26 cellular contexts compared by ENCODE assay signal in the genomic region with DNA sequence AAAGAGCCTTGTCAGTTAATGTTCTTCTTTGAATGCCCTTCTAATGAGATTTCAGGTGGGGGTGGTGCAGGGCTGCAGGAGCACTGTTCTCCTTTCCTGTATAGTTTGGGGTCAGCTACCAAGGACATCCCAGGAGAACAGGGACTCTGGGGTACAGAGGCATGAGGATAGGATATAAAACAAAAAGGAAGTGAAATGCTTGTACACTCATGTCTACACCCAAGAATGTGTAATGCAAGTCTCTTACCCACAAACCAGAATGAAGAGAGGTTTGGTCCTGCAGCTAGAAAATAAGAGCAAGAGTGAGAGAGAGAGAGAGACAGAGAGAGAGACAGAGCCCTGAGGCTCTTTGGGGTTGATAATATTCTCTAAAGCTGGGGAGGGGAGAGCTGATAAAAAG.
DNase-seq lines count a peak whose midpoint lies in the region; ATAC-seq and TF ChIP-seq lines count a peak whose summit lies in the region.
"Had no signal": no experiment of that assay in that cellular context is flagged by ENCODE, and none has a peak within 500 bp of the region (broad histone marks: within the 10 kb centered on the region; RNA-seq: fewer than 3 reads in every experiment).

No MANE protein-coding gene starts in this region.

- peak; percentile 6 for DNase-seq in SKM-1 treated with dmso at 0.1 percent for 144 hours (lab: John Stamatoyannopoulos, UW; ENCODE audit: unreplicated experiment)
- DNase-seq in SKM-1 (lab: John Stamatoyannopoulos, UW; ENCODE audit: unreplicated experiment) = no peak
- peak; percentile 54 for DNase-seq in Jurkat, Clone E6-1 (ENCODE audit: low read depth, low spot score)
- DNase-seq in OCI-M1 (lab: John Stamatoyannopoulos, UW) = peak; percentile 60
- no peak for DNase-seq in thyroid gland
- no peak for DNase-seq in trophoblast cell
- DNase-seq: activated CD4-positive, CD25-positive, alpha-beta regulatory T cell; activated CD8-positive, alpha-beta T cell treated with anti-CD3 and anti-CD28 coated beads, Interleukin-2, amount 10 ng/mL, durations not matched to agents 7 days and 5 days; activated naive CD4-positive, alpha-beta T cell treated with anti-CD3 and anti-CD28 coated beads for 36 hours; activated T-cell treated with anti-CD3 and anti-CD28 coated beads, Interleukin-2, amount 50 U/mL, for 4 hours; amniotic stem cell; Caco-2; NCI-H2081 treated with DMSO at 0.1 percent for 48 hours; NCI-H446 treated with DMSO at 0.1 percent for 48 hours; NK-92 treated with Interleukin-12 subunit alpha and Interleukin-12 subunit beta, amount 100 ng/mL, for 24 hours; SK-N-SH; spleen; stimulated activated CD4-positive, alpha-beta T cell treated with anti-CD3 and anti-CD28 coated beads, Interleukin-4, amount 100 ng/mL, for 1 hour; stimulated activated naive CD8-positive, alpha-beta T cell treated with anti-CD3 and anti-CD28 coated beads, Interleukin-15, Interleukin-2, amounts not matched to agents 100 U/mL and 50 U/mL, for 24 hours; T-helper 9 cell; tibial artery had no signal

- H2AK5ac ChIP-seq in trophoblast cell (ENCODE audit: low read length) = no peak overlapping the region

- H3K36me3 ChIP-seq in thyroid gland (no peaks in the 10 kb centered on the region), trophoblast cell (ENCODE audit: control insufficient read depth in 1 of 2, insufficient read depth in 2 of 2, low read length in 2 of 2) (no peaks in the 10 kb centered on the region)
- H3K36me3 ChIP-seq: HAP-1, spleen, tibial artery had no signal

- H3K9me3 ChIP-seq in thyroid gland (no peaks in the 10 kb centered on the region), trophoblast cell (ENCODE audit: insufficient read depth, low read depth, low read length) (no peaks in the 10 kb centered on the region)
- H3K9me3 ChIP-seq: Caco-2, HAP-1, SK-N-SH, spleen, tibial artery had no signal

- H3K4me3 ChIP-seq in Jurkat, Clone E6-1 (ENCODE audit: low read length) = peak overlapping the region; percentile 75
- H3K4me3 ChIP-seq in thyroid gland (replicated peaks in 1 of 3) (no peak overlapping the region), trophoblast cell (ENCODE audit: low read depth, low read length) (no peak overlapping the region)
- H3K4me3 ChIP-seq: HAP-1, lung, spleen, tibial artery had no signal

- H4K8ac ChIP-seq in trophoblast cell (ENCODE audit: low read depth, low read length) = no peak overlapping the region

- H2BK120ac ChIP-seq in trophoblast cell (ENCODE audit: insufficient read depth, low read length, poor library complexity) = no peak overlapping the region

- no peak overlapping the region for H3K9ac ChIP-seq in trophoblast cell (ENCODE audit: low read length)
- H3K9ac ChIP-seq: SK-N-SH had no signal

- no peak for TF ChIP-seq POLR2A in thyroid gland (IDR thresholded peaks at IDR 0.05)

- intact Hi-C loops in thyroid gland (cut with DNase I) = no loop called here

- H3K4me1 ChIP-seq in thyroid gland = peaks cover 29 to 30% of the 10 kb centered on the region in 2 donors
- H3K4me1 ChIP-seq in trophoblast cell (ENCODE audit: control insufficient read depth in 1 of 2, insufficient read depth in 2 of 2, low read length in 2 of 2) = no peaks in the 10 kb centered on the region
- H3K4me1 ChIP-seq: Caco-2, tibial artery had no signal

- H3K14ac ChIP-seq in trophoblast cell (ENCODE audit: low read length) = no peak overlapping the region

- ATAC-seq in HG02759 (IDR thresholded peaks at IDR 0.05; ENCODE audit: unreplicated experiment) = no peak
- ATAC-seq in HG03045 (IDR thresholded peaks at IDR 0.05; ENCODE audit: unreplicated experiment) = no peak
- ATAC-seq: activated CD8-positive, alpha-beta T cell treated with anti-CD3 and anti-CD28 coated beads, Interleukin-2, amount 10 ng/mL, durations not matched to agents 7 days and 5 days; activated T-cell treated with anti-CD3 and anti-CD28 coated beads, Interleukin-2, amount 50 U/mL, for 4 hours; stimulated activated naive CD8-positive, alpha-beta T cell treated with anti-CD3 and anti-CD28 coated beads, Interleukin-15, Interleukin-2, amounts not matched to agents 100 U/mL and 50 U/mL, for 24 hours had no signal

- H3K4ac ChIP-seq in trophoblast cell (ENCODE audit: low read depth, low read length) = no peak overlapping the region

- H3K18ac ChIP-seq in trophoblast cell (ENCODE audit: low read length) = no peak overlapping the region

- H4K12ac ChIP-seq in trophoblast cell (ENCODE audit: low read depth, low read length) = no peak overlapping the region

- no peak overlapping the region for H3K4me2 ChIP-seq in trophoblast cell (ENCODE audit: low read length)
- H3K4me2 ChIP-seq: SK-N-SH had no signal

- TF ChIP-seq CTCF in thyroid gland (IDR thresholded peaks at IDR 0.05) = no peak

- H2BK12ac ChIP-seq in trophoblast cell (ENCODE audit: low read length) = no peak overlapping the region

- H3K79me2 ChIP-seq in trophoblast cell (ENCODE audit: control insufficient read depth, insufficient read depth, low read length, poor library complexity) = no peaks in the 10 kb centered on the region

- H3K27me3 ChIP-seq in thyroid gland = no peaks in the 10 kb centered on the region
- no peaks in the 10 kb centered on the region for H3K27me3 ChIP-seq in trophoblast cell (ENCODE audit: insufficient read depth, low read length)
- H3K27me3 ChIP-seq: spleen had no signal

- no peaks in the 10 kb centered on the region for H3K79me1 ChIP-seq in trophoblast cell (ENCODE audit: low read length)

- no peak overlapping the region for H2AFZ ChIP-seq in trophoblast cell (ENCODE audit: insufficient read depth, low read length, poor library complexity)

- H3K23ac ChIP-seq in trophoblast cell (ENCODE audit: low read length) = no peak overlapping the region

- H4K91ac ChIP-seq in trophoblast cell (ENCODE audit: low read depth, low read length) = no peak overlapping the region

- H3K27ac ChIP-seq in thyroid gland = peak overlapping the region in 2 of 3 donors; percentile 55 to 89
- H3K27ac ChIP-seq in trophoblast cell (ENCODE audit: low read depth, low read length) = no peak overlapping the region
- H3K27ac ChIP-seq: RWPE1, spleen, tibial artery had no signal

- no peak overlapping the region for H2BK5ac ChIP-seq in trophoblast cell (ENCODE audit: low read depth, low read length, poor library complexity)

Comparison
In these comparisons a context has a peak if more than half of its experiments do, and no peak if none do; other contexts are left out.
1. DNase-seq: peak in SKM-1 treated with dmso at 0.1 percent for 144 hours (single experiment), Jurkat, Clone E6-1 (single experiment) and OCI-M1 (single experiment); none in SKM-1 (single experiment), thyroid gland (0 of 2) and trophoblast cell (0 of 2).